ENCODE assay signal across 13 cellular contexts in the genomic region with DNA sequence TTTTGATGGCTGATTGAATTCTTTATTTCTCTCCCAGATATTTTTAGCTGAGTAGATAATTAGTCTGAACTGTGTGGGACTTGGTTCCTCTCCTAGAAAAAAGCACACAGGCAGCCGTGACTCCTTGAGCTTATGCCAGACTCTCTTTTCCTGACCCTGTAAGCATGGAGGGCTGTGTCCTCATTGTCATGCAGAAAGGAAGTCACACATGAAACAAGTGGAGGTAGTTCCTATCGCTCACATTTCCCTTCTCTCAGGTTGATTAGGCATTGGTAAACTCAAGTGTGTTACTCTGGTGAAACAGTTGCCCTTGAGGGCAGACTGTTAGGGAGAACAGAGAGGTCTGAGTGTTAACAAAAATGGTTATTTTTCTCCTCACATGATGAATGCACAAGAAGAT. TPM values are rescaled to one million over a fixed set of nuclear protein-coding genes. Genes with fewer than 3 reads are reported as not detected.
DNase-seq lines count a peak whose midpoint lies in the region; ATAC-seq, FAIRE-seq and TF ChIP-seq lines count a peak whose summit lies in the region.
"Had no signal": no experiment of that assay in that cellular context is flagged by ENCODE, and none has a peak within 500 bp of the region (broad histone marks: within the 10 kb centered on the region; RNA-seq: fewer than 3 reads in every experiment).

No MANE protein-coding gene starts in this region.

- no peak for FAIRE-seq in GM12878 (lab: Jason Lieb, UNC)

- H3K4me1 ChIP-seq in right atrium auricular region (peaks cover 0 to 15% of the 10 kb centered on the region in 2 donors), GM12878 (ENCODE audit: control insufficient read depth, insufficient read depth, low read length) (peaks cover 4% of the 10 kb centered on the region; the same call in 1 of the 2 replicates), PC-9 (replicated peaks; ENCODE audit: insufficient read depth) (no peaks in the 10 kb centered on the region)
- H3K4me1 ChIP-seq: SJCRH30 had no signal

- CTCF ChIA-PET in GM12878 (lab: Yijun Ruan, JAX) (interaction anchor here (2.4 kb wide), 1 partner anchor 42 kb away, joined by 9 read pairs; no protein-coding TSS in a partner anchor), PC-9 (lab: Charles Lee) (no interaction called here), HEK293T (lab: Yijun Ruan, JAX) (no interaction called here)

- H3K27me3 Mint-ChIP-seq in stimulated activated naive CD8-positive, alpha-beta T cell treated with anti-CD3 and anti-CD28 coated beads, Interleukin-15, amount 100 ng/mL, for 72 hours: no peaks in the 10 kb centered on the region
- H3K27me3 Mint-ChIP-seq: activated naive CD4-positive, alpha-beta T cell treated with anti-CD3 and anti-CD28 coated beads, Interleukin-2, amount 10 ng/mL, durations not matched to agents 7 days and 5 days had no signal

- H3K27me3 ChIP-seq in right atrium auricular region (no peaks in the 10 kb centered on the region), GM12878 (replicated peaks in 1 of 2; ENCODE audit: control insufficient read depth in 2 of 2, insufficient read depth in 2 of 2, low read length in 1 of 2) (no peaks in the 10 kb centered on the region), PC-9 (ENCODE audit: insufficient read depth, low read depth) (peaks cover 26% of the 10 kb centered on the region; the same call in 1 of the 2 replicates)
- H3K27me3 ChIP-seq: SJCRH30 had no signal

- WGBS in GM12878 (ENCODE audit: insufficient coverage, insufficient replicate concordance, low lambda C conversion rate, missing lambda C conversion rate): 4% methylated on average over 2 of the region's 2 CpGs

- no peak overlapping the region for H3K27ac Mint-ChIP-seq in stimulated activated naive CD8-positive, alpha-beta T cell treated with anti-CD3 and anti-CD28 coated beads, Interleukin-15, amount 100 ng/mL, for 72 hours
- H3K27ac Mint-ChIP-seq: activated naive CD4-positive, alpha-beta T cell treated with anti-CD3 and anti-CD28 coated beads, Interleukin-2, amount 10 ng/mL, durations not matched to agents 7 days and 5 days had no signal

- H4K20me1 ChIP-seq in GM12878 (ENCODE audit: control insufficient read depth, insufficient read depth): no peaks in the 10 kb centered on the region
- H4K20me1 ChIP-seq in PC-9 (ENCODE audit: insufficient read depth): no peaks in the 10 kb centered on the region

- BruUV-seq in GM12878 (replicated peaks; lab: Mats Ljungman, UMichigan) (no TSS peak), PC-9 (replicated peaks; lab: Mats Ljungman, UMichigan) (no TSS peak)

- no peak for TF ChIP-seq EP300 in GM12878 (IDR thresholded peaks at IDR 0.05; ENCODE audit: borderline replicate concordance in 1 of 2, control insufficient read depth in 1 of 2, low read depth in 2 of 2, low read length in 2 of 2)

- H3K4me2 ChIP-seq in GM12878 (ENCODE audit: control insufficient read depth, insufficient read depth): peak overlapping the region; percentile 15; the same call in 1 of the 2 replicates
- H3K4me2 ChIP-seq in PC-9: no peak overlapping the region
- H3K4me2 ChIP-seq: smooth muscle cell had no signal

- H3K36me3 ChIP-seq in right atrium auricular region: no peaks in the 10 kb centered on the region
- no peaks in the 10 kb centered on the region for H3K36me3 ChIP-seq in GM12878 (ENCODE audit: control insufficient read depth in 2 of 2, insufficient read depth in 2 of 2, low read length in 1 of 2)
- H3K36me3 ChIP-seq in PC-9 (ENCODE audit: low read depth): no peaks in the 10 kb centered on the region
- H3K36me3 ChIP-seq: SJCRH30 had no signal

- H2AFZ ChIP-seq in GM12878 (ENCODE audit: control insufficient read depth, low read depth, low read length) (peak overlapping the region; percentile 28), PC-9 (no peak overlapping the region)

- H3F3A ChIP-seq in PC-9 (ENCODE audit: insufficient read depth, low read depth): no peaks in the 10 kb centered on the region

- RAD21 ChIA-PET in GM12878 (lab: Charles Lee; ENCODE audit: unreplicated experiment): interaction anchor here (0.9 kb wide), 1 partner anchor 10 kb away, joined by 3 read pairs; no protein-coding TSS in a partner anchor

- H3K9me2 ChIP-seq in PC-9 (ENCODE audit: insufficient read depth): no peaks in the 10 kb centered on the region

- DNase-seq in Right ventricle myocardium superior: no peak
- no peak for DNase-seq in right atrium auricular region (ENCODE audit: low spot score)
- no peak for DNase-seq in GM12878 (ENCODE audit: low read depth, low spot score)
- no peak for DNase-seq in stimulated activated naive CD8-positive, alpha-beta T cell treated with anti-CD3 and anti-CD28 coated beads, Interleukin-15, amount 100 ng/mL, for 72 hours
- no peak for DNase-seq in PC-9
- no peak for DNase-seq in HEK293T (ENCODE audit: extremely low spot score)
- DNase-seq in effector CD4-positive, alpha-beta T cell: no peak
- DNase-seq: ACHN; activated naive CD4-positive, alpha-beta T cell treated with anti-CD3 and anti-CD28 coated beads, Interleukin-2, amount 10 ng/mL, durations not matched to agents 7 days and 5 days; NCI-H1105; SJCRH30 had no signal

- no peak overlapping the region for H3K4me3 ChIP-seq in right atrium auricular region
- no peak overlapping the region for H3K4me3 ChIP-seq in GM12878
- H3K4me3 ChIP-seq in PC-9: no peak overlapping the region
- H3K4me3 ChIP-seq: SJCRH30, smooth muscle cell had no signal

- TF ChIP-seq CTCF in right atrium auricular region (IDR thresholded peaks at IDR 0.05) (no peak), GM12878 (IDR thresholded peaks at IDR 0.05 in 2 of 3, conservative IDR thresholded peaks at IDR 0.05 in 1 of 3; ENCODE audit: control insufficient read depth in 2 of 3, extremely low read depth in 1 of 3, insufficient read depth in 1 of 3, low read depth in 3 of 3, low read length in 3 of 3) (no peak), PC-9 (conservative IDR thresholded peaks at IDR 0.05) (no peak)

- in situ Hi-C loops in GM12878 (cut with MboI): no loop called here

- ATAC-seq in Right ventricle myocardium superior (ENCODE audit: poor library complexity) (peak; percentile 68), GM21619 (IDR thresholded peaks at IDR 0.05; ENCODE audit: unreplicated experiment) (peak; percentile 76), GM12878 (peak; percentile 24; the same call in 1 of the 3 replicates)
- ATAC-seq in stimulated activated naive CD8-positive, alpha-beta T cell treated with anti-CD3 and anti-CD28 coated beads, Interleukin-15, amount 100 ng/mL, for 72 hours: peak; percentile 60

- no peaks in the 10 kb centered on the region for H3K79me2 ChIP-seq in GM12878 (ENCODE audit: control insufficient read depth, insufficient read depth, low read length)
- H3K79me2 ChIP-seq in PC-9 (ENCODE audit: low read depth): no peaks in the 10 kb centered on the region

- SMC1A ChIA-PET in GM12878 (lab: Charles Lee; ENCODE audit: uncharacterized antibody, unreplicated experiment): interaction anchor here (0.5 to 0.9 kb wide), 2 partner anchors 131 to 293 kb away, joined by 3 read pairs; no protein-coding TSS in a partner anchor

- no peaks in the 10 kb centered on the region for H3K9me3 Mint-ChIP-seq in stimulated activated naive CD8-positive, alpha-beta T cell treated with anti-CD3 and anti-CD28 coated beads, Interleukin-15, amount 100 ng/mL, for 72 hours

- no peak for TF ChIP-seq RAD21 in GM12878 (IDR thresholded peaks at IDR 0.05; ENCODE audit: insufficient read depth, low read depth, low read length)

- peaks cover 11% of the 10 kb centered on the region for H3K4me1 Mint-ChIP-seq in stimulated activated naive CD8-positive, alpha-beta T cell treated with anti-CD3 and anti-CD28 coated beads, Interleukin-15, amount 100 ng/mL, for 72 hours

- H3K4me3 Mint-ChIP-seq in stimulated activated naive CD8-positive, alpha-beta T cell treated with anti-CD3 and anti-CD28 coated beads, Interleukin-15, amount 100 ng/mL, for 72 hours: no peak overlapping the region
- H3K4me3 Mint-ChIP-seq: activated naive CD4-positive, alpha-beta T cell treated with anti-CD3 and anti-CD28 coated beads, Interleukin-2, amount 10 ng/mL, durations not matched to agents 7 days and 5 days had no signal

- POLR2A ChIA-PET in GM12878 (lab: Charles Lee) (interaction anchor here (1.5 kb wide), 1 partner anchor 10 kb away, joined by 4 read pairs; no protein-coding TSS in a partner anchor), PC-9 (lab: Charles Lee; ENCODE audit: unreplicated experiment) (no interaction called here), HEK293T (lab: Yijun Ruan, JAX) (no interaction called here)

- H3K27ac ChIP-seq in right atrium auricular region (no peak overlapping the region), GM12878 (ENCODE audit: control insufficient read depth, insufficient read depth) (no peak overlapping the region), PC-9 (no peak overlapping the region)
- H3K27ac ChIP-seq: SJCRH30 had no signal

- H3K9ac ChIP-seq in GM12878 (ENCODE audit: control insufficient read depth, insufficient read depth, low read length): no peak overlapping the region

- H3K9me3 ChIP-seq in right atrium auricular region: no peaks in the 10 kb centered on the region
- H3K9me3 ChIP-seq in GM12878 (replicated peaks; ENCODE audit: control insufficient read depth, insufficient read depth, low read length): no peaks in the 10 kb centered on the region; the same call in 2 of the 3 replicates
- no peaks in the 10 kb centered on the region for H3K9me3 ChIP-seq in PC-9 (ENCODE audit: insufficient read depth, low read depth)
- H3K9me3 ChIP-seq: SJCRH30 had no signal

- intact Hi-C loops in Right ventricle myocardium superior (cut with DNase I): no loop called here
- intact Hi-C loops in GM12878 (cut with micrococcal nuclease; ENCODE audit: unreplicated experiment): no loop called here
- intact Hi-C loops in PC-9 (cut with micrococcal nuclease; ENCODE audit: unreplicated experiment): no loop called here

- TF ChIP-seq POLR2A in GM12878 (IDR thresholded peaks at IDR 0.05; ENCODE audit: low read depth, low read length): no peak

RNA-seq across cellular contexts. Expression of gene RTP4, which starts 6.3 kb away (rescaled TPM):
- total RNA-seq in Right ventricle myocardium superior: 0.70 TPM
- total RNA-seq in right atrium auricular region: 1 to 10 TPM in 1 of 2 donors, under 1 TPM in 1; 0.59 to 1.0 TPM
- total RNA-seq in GM12878 (2013; cell fraction: nucleolus; rRNA removed): 5.0 and 5.8 TPM in 2 replicates
- total RNA-seq in GM12878 (2014; rRNA removed): 3.8 and 4.6 TPM in 2 replicates
- 4.3 and 4.9 TPM in 2 replicates for total RNA-seq in GM12878 (2014; rRNA removed; fragmentation: Illumina TruSeq; extraction: Trizol)
- total RNA-seq in GM12878 (2021): 2.8 and 3.4 TPM in 2 replicates
- polyA plus RNA-seq in GM12878 (2011; ENCODE audit: low read depth): 4.6 TPM
- 4.3 and 5.1 TPM in 2 replicates for polyA plus RNA-seq in GM12878 (2011; rRNA removed)
- 3.1 and 4.9 TPM in 2 replicates for polyA plus RNA-seq in GM12878 (2011; cell fraction: cytosol; rRNA removed)
- 4.0 and 4.8 TPM in 2 replicates for polyA plus RNA-seq in GM12878 (2011; cell fraction: nucleus; rRNA removed)
- 3.9 and 4.4 TPM in 2 replicates for polyA plus RNA-seq in GM12878 (2012)
- polyA plus RNA-seq in GM12878 (2014; fragmentation: Illumina TruSeq; extraction: Trizol): 4.0 and 4.1 TPM in 2 replicates
- polyA plus RNA-seq in GM12878 (2014; fragmentation: Nextera tagmentation; extraction: Ambion mirVana): 1 to 10 TPM; 5.5 to 6.5 TPM
- 2.3 and 2.4 TPM in 2 replicates for polyA plus RNA-seq in GM12878 (2014; rRNA removed)
- 1 to 10 TPM; 2.2 to 3.9 TPM for polyA plus RNA-seq in GM12878 (2016; fragmentation: Nextera tagmentation; extraction: Ambion mirVana)
- 3.4 and 4.5 TPM in 2 replicates for polyA minus RNA-seq in GM12878 (2011; rRNA and poly(A)+ RNA removed)
- polyA minus RNA-seq in GM12878 (2011; cell fraction: cytosol; rRNA and poly(A)+ RNA removed): 1.1 and 1.4 TPM in 2 replicates
- polyA minus RNA-seq in GM12878 (2011; cell fraction: nucleus; rRNA and poly(A)+ RNA removed): 5.3 and 6.0 TPM in 2 replicates
- 0.90 and 3.2 TPM in 2 replicates for total RNA-seq in PC-9 (2021)
- total RNA-seq: SJCRH30, smooth muscle cell had no signal

Comparison
In these comparisons a context has a peak if more than half of its experiments do, and no peak if none do; other contexts are left out.
1. ATAC-seq: peak in every context shown above with its lines; median percentile 76 in GM21619; 68 in Right ventricle myocardium superior; 60 in stimulated activated naive CD8-positive, alpha-beta T cell treated with anti-CD3 and anti-CD28 coated beads, Interleukin-15, amount 100 ng/mL, for 72 hours; 24 in GM12878.